In genomic region chr10:10824611-10825148, GRCh38 we compare ENCODE assay signal across 1 cellular context.
TF ChIP-seq lines count a peak whose summit lies in the region.

No MANE protein-coding gene starts in this region.

TF ChIP-seq in IMR-90, 13 proteins besides CTCF, POLR2A, EP300 and RAD21:
- TF ChIP-seq RCOR1 (IDR thresholded peaks at IDR 0.05; ENCODE audit: insufficient replicate concordance, low read length) (no peak), MAFK (IDR thresholded peaks at IDR 0.05; ENCODE audit: low read depth, low read length) (peak; percentile 7; the same call in 1 of the 2 replicates), CEBPB (IDR thresholded peaks at IDR 0.05; ENCODE audit: low read depth, low read length) (peak; percentile 95), MAZ (IDR thresholded peaks at IDR 0.05; ENCODE audit: borderline replicate concordance, low read depth, low read length) (no peak; the same call in 1 of the 2 replicates), BHLHE40 (IDR thresholded peaks at IDR 0.05; ENCODE audit: low read depth, low read length) (peak; percentile 76), FOS (IDR thresholded peaks at IDR 0.05; ENCODE audit: low read depth, low read length) (peak; percentile 55; the same call in 1 of the 2 replicates)
